Comparison of ENCODE assay signal across 18 cellular contexts in the genomic region with DNA sequence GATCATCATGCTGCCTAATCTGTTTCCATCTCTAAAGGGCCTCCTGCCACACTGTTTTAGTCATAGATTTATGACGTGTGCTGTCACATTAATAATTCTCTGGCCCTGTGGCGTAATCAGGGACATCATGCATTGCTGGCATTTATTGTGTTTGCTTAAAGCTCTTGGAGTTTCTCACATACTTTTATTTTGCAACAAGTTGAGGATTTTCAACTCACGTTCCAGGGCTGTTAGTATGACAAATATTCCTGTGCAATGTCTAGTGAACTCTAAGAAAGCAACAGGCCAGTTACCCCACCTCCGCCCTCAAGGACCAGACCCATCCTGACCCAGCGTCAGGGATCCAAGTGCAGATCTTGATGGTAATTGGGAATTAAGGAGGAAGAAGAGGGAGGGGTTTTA. TPM values are rescaled to one million over a fixed set of nuclear protein-coding genes. Genes with fewer than 3 reads are reported as not detected.
DNase-seq lines count a peak whose midpoint lies in the region; ATAC-seq and TF ChIP-seq lines count a peak whose summit lies in the region.
"Had no signal": no experiment of that assay in that cellular context is flagged by ENCODE, and none has a peak within 500 bp of the region (broad histone marks: within the 10 kb centered on the region; RNA-seq: fewer than 3 reads in every experiment).

No MANE protein-coding gene starts in this region.

- no peak overlapping the region for H3K4me3 ChIP-seq in fibroblast of mammary gland (ENCODE audit: control insufficient read depth, low read depth, low read length)

- ATAC-seq in HG02642 (IDR thresholded peaks at IDR 0.05; ENCODE audit: poor library complexity, unreplicated experiment), result no peak
- no peak for ATAC-seq in effector memory CD8-positive, alpha-beta T cell (replicated peaks)
- ATAC-seq: T-cell, WTC11 had no signal

- no peak overlapping the region for H3K4me3 Mint-ChIP-seq in Calu3 (ENCODE audit: low read depth, unreplicated experiment)
- no peak overlapping the region for H3K4me3 Mint-ChIP-seq in effector memory CD8-positive, alpha-beta T cell
- H3K4me3 Mint-ChIP-seq: CD14-positive monocyte, endodermal cell, IgD-negative memory B cell, T-cell, WTC11 had no signal

- CTCF ChIA-PET in Calu3 (lab: Charles Lee), result interaction anchor here (0.7 kb wide), 1 partner anchor 1412 kb away, joined by 3 read pairs; no protein-coding TSS in a partner anchor

- H3K36me3 Mint-ChIP-seq in Calu3 (ENCODE audit: insufficient read depth, unreplicated experiment), result no peaks in the 10 kb centered on the region
- no peaks in the 10 kb centered on the region for H3K36me3 Mint-ChIP-seq in effector memory CD8-positive, alpha-beta T cell (ENCODE audit: insufficient read depth)
- H3K36me3 Mint-ChIP-seq: CD14-positive monocyte, IgD-negative memory B cell, T-cell, WTC11 had no signal

- no peak for TF ChIP-seq CTCF in Calu3 (IDR thresholded peaks at IDR 0.05; ENCODE audit: unreplicated experiment)
- TF ChIP-seq CTCF in fibroblast of mammary gland (conservative IDR thresholded peaks at IDR 0.05; ENCODE audit: control insufficient read depth, insufficient read depth, low read depth, low read length), result no peak

- no peaks in the 10 kb centered on the region for H3K27me3 Mint-ChIP-seq in Calu3 (ENCODE audit: unreplicated experiment)
- peaks cover 19 to 34% of the 10 kb centered on the region in 2 donors for H3K27me3 Mint-ChIP-seq in effector memory CD8-positive, alpha-beta T cell

- DNase-seq in Calu3, result peak; percentile 8
- peak; percentile 24 for DNase-seq in M059J (ENCODE audit: low read depth)
- peak; percentile 76 for DNase-seq in fibroblast of mammary gland (ENCODE audit: low read depth)
- DNase-seq in renal cortical epithelial cell (ENCODE audit: low read depth), result peak; percentile 36
- no peak for DNase-seq in cerebellum (ENCODE audit: low spot score)
- DNase-seq in effector memory CD8-positive, alpha-beta T cell, result no peak
- DNase-seq in GM19238 (ENCODE audit: insufficient read length, low spot score), result no peak
- DNase-seq: endodermal cell, head of caudate nucleus, NCI-H524, posterior cingulate gyrus, T-cell had no signal

- H3K27ac Mint-ChIP-seq in Calu3 (ENCODE audit: unreplicated experiment), result no peak overlapping the region
- H3K27ac Mint-ChIP-seq in effector memory CD8-positive, alpha-beta T cell, result no peak overlapping the region
- H3K27ac Mint-ChIP-seq: CD14-positive monocyte, endodermal cell, IgD-negative memory B cell, T-cell, WTC11 had no signal

- no peaks in the 10 kb centered on the region for H3K4me1 Mint-ChIP-seq in Calu3 (ENCODE audit: low read depth, unreplicated experiment)
- H3K4me1 Mint-ChIP-seq in effector memory CD8-positive, alpha-beta T cell (ENCODE audit: low read depth in 2 of 2), result no peaks in the 10 kb centered on the region
- H3K4me1 Mint-ChIP-seq: CD14-positive monocyte, endodermal cell, T-cell had no signal

- no peaks in the 10 kb centered on the region for H3K9me3 Mint-ChIP-seq in Calu3 (ENCODE audit: low read depth, unreplicated experiment)
- H3K9me3 Mint-ChIP-seq in effector memory CD8-positive, alpha-beta T cell, result no peaks in the 10 kb centered on the region
- H3K9me3 Mint-ChIP-seq: endodermal cell, IgD-negative memory B cell, T-cell, WTC11 had no signal

- intact Hi-C loops in Calu3 (cut with micrococcal nuclease; ENCODE audit: unreplicated experiment), result loop anchor here (10.0 kb wide), 1 partner anchor 222 kb away; no protein-coding TSS in a partner anchor

- no TSS peak for BruUV-seq in Calu3 (replicated peaks; lab: Mats Ljungman, UMichigan)

RNA-seq across cellular contexts. Expression of a gene that starts 7.8 kb away (rescaled TPM):
- 34.4 and 41.5 TPM in 2 replicates for total RNA-seq in Calu3 (2022)
- total RNA-seq in M059J (2014; rRNA removed; shearing (Covaris generic)), result 11.3 and 14.7 TPM in 2 replicates
- total RNA-seq in renal cortical epithelial cell, result 13.4 and 20.1 TPM in 2 replicates
- total RNA-seq in cerebellum, result 17.9 TPM

RNA-seq across cellular contexts. Expression of a gene that starts 27.6 kb away (rescaled TPM):
- not detected in 2 replicates for total RNA-seq in Calu3 (2022)
- not detected in 2 replicates for total RNA-seq in M059J (2014; rRNA removed; shearing (Covaris generic))
- not detected in 2 replicates for total RNA-seq in renal cortical epithelial cell
- total RNA-seq in cerebellum, result not detected
- total RNA-seq: Daoy, endodermal cell, kidney epithelial cell, T-cell, WTC11 had no signal

RNA-seq across cellular contexts. Expression of a gene that starts 41.1 kb away (rescaled TPM):
- total RNA-seq in Calu3 (2022), result 0.97 and 1.6 TPM in 2 replicates
- total RNA-seq in M059J (2014; rRNA removed; shearing (Covaris generic)), result 4.8 TPM in 1 of 2 replicates, not detected in the other
- total RNA-seq in renal cortical epithelial cell, result 0.05 TPM in 1 of 2 replicates, not detected in the other
- 0.27 TPM for total RNA-seq in cerebellum
- total RNA-seq: kidney epithelial cell, T-cell, WTC11 had no signal

Comparison
In these comparisons a context has a peak if more than half of its experiments do, and no peak if none do; other contexts are left out.
1. DNase-seq: peak in Calu3 (single experiment), M059J (single experiment), fibroblast of mammary gland (single experiment) and renal cortical epithelial cell (single experiment); none in cerebellum (single experiment), effector memory CD8-positive, alpha-beta T cell (0 of 3) and GM19238 (single experiment).